In genomic region chr10:132109341-132110072, GRCh38 we compare ENCODE assay signal across 15 cellular contexts. TPM values are rescaled to one million over a fixed set of nuclear protein-coding genes. Genes with fewer than 3 reads are reported as not detected.
DNase-seq lines count a peak whose midpoint lies in the region; ATAC-seq and TF ChIP-seq lines count a peak whose summit lies in the region.
"Had no signal": no experiment of that assay in that cellular context is flagged by ENCODE, and none has a peak within 500 bp of the region (broad histone marks: within the 10 kb centered on the region; RNA-seq: fewer than 3 reads in every experiment).

No MANE protein-coding gene starts in this region.

- DNase-seq in adrenal gland, result peak in 4 of 7 donors; percentile 3 to 14 (median 5)
- peak in 4 of 5 donors; percentile 18 to 40 (median 23) for DNase-seq in heart left ventricle
- peak in 4 of 5 donors; percentile 5 to 13 (median 9) for DNase-seq in ovary
- no peak for DNase-seq in GM19238 (ENCODE audit: insufficient read length, low spot score)
- no peak for DNase-seq in NCI-H2227 (lab: John Stamatoyannopoulos, UW; ENCODE audit: unreplicated experiment)
- DNase-seq in NCI-H1417 (lab: John Stamatoyannopoulos, UW), result no peak
- DNase-seq in NCI-H748 (lab: John Stamatoyannopoulos, UW; ENCODE audit: unreplicated experiment), result no peak
- DNase-seq: activated naive CD8-positive, alpha-beta T cell treated with anti-CD3 and anti-CD28 coated beads for 36 hours; cerebellar nuclear complex; MM.1S; stimulated activated naive CD4-positive, alpha-beta T cell treated with Interleukin-2 at 50 U/mL for 16 hours had no signal

- no peak overlapping the region for H3K9ac ChIP-seq in BLaER1

- no peaks in the 10 kb centered on the region for H3K9me3 ChIP-seq in BLaER1
- no peaks in the 10 kb centered on the region for H3K9me3 ChIP-seq in adrenal gland (replicated peaks in 1 of 3)
- no peaks in the 10 kb centered on the region for H3K9me3 ChIP-seq in heart left ventricle
- no peaks in the 10 kb centered on the region for H3K9me3 ChIP-seq in ovary
- H3K9me3 ChIP-seq: neutrophil had no signal

- peak overlapping the region; percentile 67 for H3K4me2 ChIP-seq in BLaER1
- H3K4me2 ChIP-seq: smooth muscle cell had no signal

- H3K4me1 ChIP-seq in BLaER1, result peaks cover 76% of the 10 kb centered on the region
- no peaks in the 10 kb centered on the region for H3K4me1 ChIP-seq in adrenal gland (replicated peaks in 1 of 2)
- H3K4me1 ChIP-seq in heart left ventricle, result peaks cover 0 to 6% (median 0%) of the 10 kb centered on the region in 12 donors
- no peaks in the 10 kb centered on the region for H3K4me1 ChIP-seq in ovary (ENCODE audit: insufficient read depth)

- no peak overlapping the region for H3K27ac ChIP-seq in BLaER1
- no peak overlapping the region for H3K27ac ChIP-seq in adrenal gland
- H3K27ac ChIP-seq in heart left ventricle, result no peak overlapping the region
- no peak overlapping the region for H3K27ac ChIP-seq in ovary
- H3K27ac ChIP-seq: epithelial cell of prostate, neutrophil had no signal

- peak in 3 of 4 donors; percentile 37 to 68 (median 56) for ATAC-seq in heart left ventricle

- TF ChIP-seq CTCF in adrenal gland (IDR thresholded peaks at IDR 0.05) (no peak), heart left ventricle (IDR thresholded peaks at IDR 0.05) (no peak), ovary (IDR thresholded peaks at IDR 0.05) (no peak)

- WGBS in adrenal gland, 4 donors, result 90 to 97% (median 92%) methylated on average over 9 to 18 of the region's 18 CpGs
- WGBS in heart left ventricle, 4 donors, result 79 to 88% (median 86%) methylated on average over 18 of the region's 18 CpGs
- WGBS in ovary, 3 donors, result 83 to 91% (median 90%) methylated on average over 18 of the region's 18 CpGs

- H4K20me1 ChIP-seq in BLaER1, result peaks cover 16% of the 10 kb centered on the region

- no peak for TF ChIP-seq EP300 in ovary (IDR thresholded peaks at IDR 0.05)

- H3K4me3 ChIP-seq in BLaER1, result no peak overlapping the region
- H3K4me3 ChIP-seq in adrenal gland, result no peak overlapping the region
- H3K4me3 ChIP-seq in heart left ventricle, result no peak overlapping the region
- no peak overlapping the region for H3K4me3 ChIP-seq in ovary
- H3K4me3 ChIP-seq: smooth muscle cell had no signal

- TF ChIP-seq POLR2A in adrenal gland (IDR thresholded peaks at IDR 0.05), result no peak
- TF ChIP-seq POLR2A in heart left ventricle (IDR thresholded peaks at IDR 0.05), result no peak
- no peak for TF ChIP-seq POLR2A in ovary (IDR thresholded peaks at IDR 0.05)

- H3K36me3 ChIP-seq in BLaER1 (no peaks in the 10 kb centered on the region), adrenal gland (replicated peaks in 1 of 2) (no peaks in the 10 kb centered on the region), heart left ventricle (no peaks in the 10 kb centered on the region), ovary (no peaks in the 10 kb centered on the region)
- H3K36me3 ChIP-seq: neutrophil had no signal

- intact Hi-C loops in adrenal gland (cut with DNase I), result no loop called here
- intact Hi-C loops in heart left ventricle (cut with DNase I), result no loop called here
- intact Hi-C loops in ovary (cut with DNase I), result no loop called here

- H3K27me3 ChIP-seq in BLaER1, result no peaks in the 10 kb centered on the region
- no peaks in the 10 kb centered on the region for H3K27me3 ChIP-seq in adrenal gland
- no peaks in the 10 kb centered on the region for H3K27me3 ChIP-seq in heart left ventricle
- no peaks in the 10 kb centered on the region for H3K27me3 ChIP-seq in ovary
- H3K27me3 ChIP-seq: neutrophil had no signal

RNA-seq across cellular contexts. Expression of gene JAKMIP3, which starts 43.8 kb away (rescaled TPM):
- total RNA-seq in adrenal gland (1 to 10 TPM in 1 of 8 donors, under 1 TPM in 7; 0.18 to 2.7 (median 0.74) TPM), heart left ventricle (1 to 10 TPM in 6 of 9 donors, under 1 TPM in 3; 0.31 to 3.1 (median 1.4) TPM), ovary (1 to 10 TPM in 5 of 7 donors, under 1 TPM in 2; 0.48 to 2.5 (median 1.9) TPM)
- polyA plus RNA-seq in adrenal gland (1 to 10 TPM in 2 of 3 donors, under 1 TPM in 1; 0.86 to 7.0 (median 2.1) TPM), heart left ventricle (1 to 10 TPM in 1 of 2 donors, under 1 TPM in 1; 0.06 to 1.3 TPM), ovary (1 to 10 TPM in 1 of 2 donors, under 1 TPM in 1; 0.97 to 1.4 TPM)
- total RNA-seq: smooth muscle cell had no signal

Comparison
In these comparisons a context has a peak if more than half of its experiments do, and no peak if none do; other contexts are left out.
1. DNase-seq: peak in adrenal gland (4 of 7), heart left ventricle (4 of 5) and ovary (4 of 5); none in GM19238 (single experiment), NCI-H2227 (single experiment), NCI-H1417 (0 of 3) and NCI-H748 (single experiment).